8 cellular contexts compared by ENCODE assay signal in genomic region chr4:40722576-40723161, GRCh38. TPM values are rescaled to one million over a fixed set of nuclear protein-coding genes. Genes with fewer than 3 reads are reported as not detected.
DNase-seq lines count a peak whose midpoint lies in the region; ATAC-seq, FAIRE-seq and TF ChIP-seq lines count a peak whose summit lies in the region.

No MANE protein-coding gene starts in this region.

- TF ChIP-seq CTCF in GM12864 (IDR thresholded peaks at IDR 0.05; ENCODE audit: low read depth, low read length, missing control alignments) = no peak
- no peak for TF ChIP-seq CTCF in heart right ventricle (IDR thresholded peaks at IDR 0.05)
- TF ChIP-seq CTCF in kidney (IDR thresholded peaks at IDR 0.05; ENCODE audit: borderline replicate concordance, extremely low read depth, insufficient read depth) = no peak

- WGBS in heart right ventricle, 2 donors = 52 to 71% methylated on average over 5 of the region's 5 CpGs

- intact Hi-C loops in heart right ventricle (cut with DNase I) (no loop called here), kidney (cut with DNase I) (no loop called here)

- H3K4me3 ChIP-seq in GM12864 (ENCODE audit: low read depth, low read length) = no peak overlapping the region
- no peak overlapping the region for H3K4me3 ChIP-seq in heart right ventricle
- H3K4me3 ChIP-seq in kidney (ENCODE audit: low read length in 2 of 2) = no peak overlapping the region

- peak; percentile 68 for ATAC-seq in GM21723 (IDR thresholded peaks at IDR 0.05; ENCODE audit: unreplicated experiment)
- ATAC-seq in heart right ventricle = peak in 7 of 8 donors; percentile 62 to 88 (median 77)

- peaks cover 0 to 32% (median 2%) of the 10 kb centered on the region in 7 donors for H3K27me3 ChIP-seq in heart right ventricle

- DNase-seq in GM12864 (ENCODE audit: low read depth) (peak; percentile 77), NCI-H526 treated with DMSO at 0.1 percent for 48 hours (lab: John Stamatoyannopoulos, UW) (peak; percentile 23), heart right ventricle (peak in 1 of 2 donors; percentile 14), kidney (no peak), NCI-H524 (lab: John Stamatoyannopoulos, UW) (no peak), NCI-H1417 treated with DMSO at 0.1 percent for 48 hours (lab: John Stamatoyannopoulos, UW) (no peak), SW 1271 (lab: John Stamatoyannopoulos, UW) (no peak)

- H3K9ac ChIP-seq in kidney (ENCODE audit: low read length in 2 of 2) = no peak overlapping the region

- peaks cover 0 to 41% (median 0%) of the 10 kb centered on the region in 9 donors for H3K4me1 ChIP-seq in heart right ventricle
- H3K4me1 ChIP-seq in kidney (ENCODE audit: control insufficient read depth in 1 of 2, insufficient read depth in 1 of 2, low read depth in 1 of 2, low read length in 2 of 2) = peaks cover 0 to 3% of the 10 kb centered on the region in 2 donors

- H3K27ac ChIP-seq in heart right ventricle = peak overlapping the region in 4 of 10 donors; percentile 22 to 86 (median 49)
- no peak overlapping the region for H3K27ac ChIP-seq in kidney (ENCODE audit: low read depth in 2 of 2, low read length in 2 of 2)

- no peaks in the 10 kb centered on the region for H3K9me3 ChIP-seq in heart right ventricle
- no peaks in the 10 kb centered on the region for H3K9me3 ChIP-seq in kidney (ENCODE audit: control insufficient read depth in 1 of 2, low read length in 2 of 2)

- no peaks in the 10 kb centered on the region for H3K36me3 ChIP-seq in heart right ventricle
- no peaks in the 10 kb centered on the region for H3K36me3 ChIP-seq in kidney (ENCODE audit: control insufficient read depth in 1 of 2, insufficient read depth in 2 of 2, low read length in 2 of 2)

- no peak for FAIRE-seq in kidney (lab: Jason Lieb, UNC)

RNA-seq across cellular contexts. Expression of gene NSUN7, which starts 27.1 kb away (rescaled TPM):
- total RNA-seq in heart right ventricle (1 to 10 TPM in 1 of 10 donors, under 1 TPM in 6, not detected in 3; 0.15 to 1.3 (median 0.33) TPM), kidney (7.6 TPM)
- polyA plus RNA-seq in heart right ventricle (under 1 TPM; 0.03 to 0.15 TPM), kidney (ENCODE audit: insufficient read depth, low read depth, low replicate concordance) (4.1 TPM)

Comparison
In these comparisons a context has a peak if more than half of its experiments do, and no peak if none do; other contexts are left out.
1. DNase-seq: peak in GM12864 (single experiment) and NCI-H526 treated with DMSO at 0.1 percent for 48 hours (single experiment); none in kidney (single experiment), NCI-H524 (0 of 2), NCI-H1417 treated with DMSO at 0.1 percent for 48 hours (single experiment) and SW 1271 (0 of 2).